24 cellular contexts compared by ENCODE assay signal in the genomic region with DNA sequence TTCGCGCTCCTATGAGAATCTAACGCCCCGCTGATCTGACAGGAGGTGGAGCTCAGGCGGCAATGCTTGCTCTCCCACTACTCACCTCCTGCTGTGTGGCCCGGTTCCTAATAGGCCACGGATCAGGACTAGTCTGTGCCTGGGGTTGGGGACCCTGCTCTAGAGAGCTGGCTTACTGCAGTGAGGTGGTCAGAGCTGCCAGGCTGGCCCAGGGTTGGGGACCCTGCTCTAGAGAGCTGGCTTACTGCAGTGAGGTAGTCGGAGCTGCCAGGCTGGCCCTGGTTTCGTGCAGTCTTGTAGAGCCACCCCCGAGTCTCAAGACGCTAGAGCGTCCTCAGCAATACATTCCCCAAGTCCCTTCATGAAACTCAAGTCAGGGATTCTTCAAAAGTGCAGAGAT. TPM values are rescaled to one million over a fixed set of nuclear protein-coding genes. Genes with fewer than 3 reads are reported as not detected.
"Had no signal": no experiment of that assay in that cellular context is flagged by ENCODE, and none has a peak within 500 bp of the region (broad histone marks: within the 10 kb centered on the region; RNA-seq: fewer than 3 reads in every experiment).

No MANE protein-coding gene starts in this region.

- ATAC-seq: lower lobe of right lung; natural killer cell; right cardiac atrium; sciatic nerve; stimulated activated effector memory CD8-positive, alpha-beta T cell treated with anti-CD3 and anti-CD28 coated beads, Interleukin-12 subunit alpha, Interleukin-12 subunit beta, amount 100 ng/mL, for 72 hours had no signal

- H3K4me3 Mint-ChIP-seq: mesothelial cell of epicardium; naive B cell; natural killer cell; nephron progenitor cell; stimulated activated effector memory CD8-positive, alpha-beta T cell treated with anti-CD3 and anti-CD28 coated beads, Interleukin-12 subunit alpha, Interleukin-12 subunit beta, amount 100 ng/mL, for 72 hours; stimulated activated naive CD8-positive, alpha-beta T cell treated with anti-CD3 and anti-CD28 coated beads, Interleukin-15, Interleukin-2, amounts not matched to agents 100 ng/mL and 50 ng/mL, for 24 hours had no signal

- H3K27me3 ChIP-seq: ovary, spleen, suprapubic skin, tibial artery, uterus had no signal

- H3K36me3 ChIP-seq: ovary, uterus had no signal

- H3K4me3 ChIP-seq: lower lobe of right lung, ovary, prostate gland, spleen, suprapubic skin, thoracic aorta, tibial artery, uterus had no signal

- H3K4me1 ChIP-seq: lower lobe of right lung, suprapubic skin, tibial artery, uterus had no signal

- H3K27ac ChIP-seq: lower lobe of right lung, ovary, spleen, suprapubic skin, thoracic aorta, tibial artery, uterus had no signal

- H3K27ac Mint-ChIP-seq: mesothelial cell of epicardium; natural killer cell; nephron progenitor cell; stimulated activated effector memory CD8-positive, alpha-beta T cell treated with anti-CD3 and anti-CD28 coated beads, Interleukin-12 subunit alpha, Interleukin-12 subunit beta, amount 100 ng/mL, for 72 hours; stimulated activated naive CD8-positive, alpha-beta T cell treated with anti-CD3 and anti-CD28 coated beads, Interleukin-15, Interleukin-2, amounts not matched to agents 100 ng/mL and 50 ng/mL, for 24 hours had no signal

- DNase-seq: hippocampal formation; lower lobe of right lung; mammary epithelial cell; mesendoderm; naive B cell; natural killer cell; nephron progenitor cell; ovary; retina; right cardiac atrium; small intestine; stimulated activated CD4-positive, alpha-beta T cell treated with anti-CD3 and anti-CD28 coated beads, Interleukin-4, amount 100 ng/mL, for 24 hours; stimulated activated naive CD4-positive, alpha-beta T cell; trophoblast cell; uterus had no signal

- H3K9me3 Mint-ChIP-seq: mesothelial cell of epicardium; naive B cell; natural killer cell; nephron progenitor cell; stimulated activated effector memory CD8-positive, alpha-beta T cell treated with anti-CD3 and anti-CD28 coated beads, Interleukin-12 subunit alpha, Interleukin-12 subunit beta, amount 100 ng/mL, for 72 hours; stimulated activated naive CD8-positive, alpha-beta T cell treated with anti-CD3 and anti-CD28 coated beads, Interleukin-15, Interleukin-2, amounts not matched to agents 100 ng/mL and 50 ng/mL, for 24 hours had no signal

- H3K9me3 ChIP-seq: lower lobe of right lung, ovary, prostate gland, spleen, suprapubic skin, thoracic aorta, tibial artery, uterus had no signal

- H3K4me1 Mint-ChIP-seq: mesothelial cell of epicardium had no signal

- H3K27me3 Mint-ChIP-seq: naive B cell; stimulated activated naive CD8-positive, alpha-beta T cell treated with anti-CD3 and anti-CD28 coated beads, Interleukin-15, Interleukin-2, amounts not matched to agents 100 ng/mL and 50 ng/mL, for 24 hours had no signal

RNA-seq across cellular contexts. Expression of a gene that starts 45.1 kb away (rescaled TPM):
- total RNA-seq: right cardiac atrium had no signal
- polyA plus RNA-seq: right cardiac atrium had no signal
